1 cellular context compared by ENCODE assay signal in genomic region chr6:7542065-7542877, GRCh38.
A peak's percentile ranks its signal among the peaks of the same experiment; 100 is the strongest.
TF ChIP-seq lines count a peak whose summit lies in the region.

No MANE protein-coding gene starts in this region.

TF ChIP-seq in H1, 55 proteins besides CTCF, POLR2A, EP300 and RAD21 (continued from another document):
- TF ChIP-seq HDAC2 (IDR thresholded peaks at IDR 0.05; ENCODE audit: borderline replicate concordance in 1 of 2, low read depth in 2 of 2, low read length in 2 of 2) (0 out of 4 replicates have a peak, but pooled peaks of 1 of the 2 experiments have one; percentile 1), ASH2L (IDR thresholded peaks at IDR 0.05; ENCODE audit: low read length) (peak; percentile 40), POLR2AphosphoS5 (IDR thresholded peaks at IDR 0.05; ENCODE audit: low read depth, low read length) (peak; percentile 17; the same call in 1 of the 2 replicates), ATF3 (IDR thresholded peaks at IDR 0.05; ENCODE audit: insufficient read depth, low read depth, low read length) (no peak)
